Comparison of ENCODE assay signal across 9 cellular contexts in genomic region chr6:138402833-138403187, GRCh38. TPM values are rescaled to one million over a fixed set of nuclear protein-coding genes. Genes with fewer than 3 reads are reported as not detected.
DNase-seq lines count a peak whose midpoint lies in the region; ATAC-seq and TF ChIP-seq lines count a peak whose summit lies in the region.
"Had no signal": no experiment of that assay in that cellular context is flagged by ENCODE, and none has a peak within 500 bp of the region (broad histone marks: within the 10 kb centered on the region; RNA-seq: fewer than 3 reads in every experiment).

No MANE protein-coding gene starts in this region.

- H3K36me3 ChIP-seq in mesenchymal stem cell (ENCODE audit: control insufficient read depth in 1 of 2, insufficient read depth in 2 of 2, low read depth in 1 of 2, low read length in 2 of 2), result peaks cover 10 to 22% of the 10 kb centered on the region in 2 experiments
- H3K36me3 ChIP-seq in tibial artery, result peaks cover 17 to 21% (median 20%) of the 10 kb centered on the region in 3 donors
- H3K36me3 ChIP-seq in SK-N-SH (replicated peaks in 1 of 2; ENCODE audit: control insufficient read depth in 1 of 2, insufficient read depth in 2 of 2, low read length in 1 of 2), result peaks cover 0 to 8% of the 10 kb centered on the region in 2 experiments

- H3K23ac ChIP-seq in mesenchymal stem cell (ENCODE audit: low read length in 2 of 2), result no peak overlapping the region

- peaks cover 22% of the 10 kb centered on the region for H3K4me1 Mint-ChIP-seq in activated T-cell treated with anti-CD3 and anti-CD28 coated beads, Interleukin-2, amount 50 U/mL, for 72 hours (ENCODE audit: low read depth)
- H3K4me1 Mint-ChIP-seq in activated CD8-positive, alpha-beta T cell treated with anti-CD3 and anti-CD28 coated beads, Interleukin-2, amount 10 ng/mL, durations not matched to agents 7 days and 5 days (ENCODE audit: low read depth), result peaks cover 21% of the 10 kb centered on the region

- intact Hi-C loops in tibial artery (cut with DNase I; ENCODE audit: low total_unique reads), result loop anchor here (10.0 kb wide), 1 partner anchor 288 kb away; no protein-coding TSS in a partner anchor

- H3K4me3 ChIP-seq in mesenchymal stem cell (ENCODE audit: insufficient read depth in 1 of 2, low read depth in 1 of 2, low read length in 2 of 2), result peak overlapping the region in 1 of 2 experiments; percentile 92
- peak overlapping the region; percentile 75 to 86 for H3K4me3 ChIP-seq in tibial artery
- H3K4me3 ChIP-seq in SK-N-SH (ENCODE audit: low read depth in 2 of 2, low read length in 1 of 2), result no peak overlapping the region; a peak in 1 of 4 replicates

- no peak overlapping the region for H2BK12ac ChIP-seq in mesenchymal stem cell (ENCODE audit: low read length in 2 of 2)

- peak overlapping the region; percentile 90 for H3K9ac ChIP-seq in mesenchymal stem cell (ENCODE audit: low read length)
- H3K9ac ChIP-seq in SK-N-SH, result no peak overlapping the region

- H2BK5ac ChIP-seq in mesenchymal stem cell (ENCODE audit: low read depth, low read length, poor library complexity, severe bottlenecking), result no peak overlapping the region

- H3K4me1 ChIP-seq in mesenchymal stem cell (ENCODE audit: control insufficient read depth, insufficient read depth, low read depth, low read length) (peaks cover 5% of the 10 kb centered on the region), tibial artery (peaks cover 0 to 15% (median 9%) of the 10 kb centered on the region in 4 donors), SK-N-SH (ENCODE audit: control insufficient read depth in 1 of 2, insufficient read depth in 2 of 2, low read depth in 1 of 2, low read length in 1 of 2) (peaks cover 0 to 8% of the 10 kb centered on the region in 2 experiments; a peak in 1 of 4 replicates)

- H3K18ac ChIP-seq in mesenchymal stem cell (ENCODE audit: low read depth in 1 of 2, low read length in 2 of 2), result no peak overlapping the region

- H3K4me2 ChIP-seq in mesenchymal stem cell (ENCODE audit: low read length, poor library complexity, severe bottlenecking) (peak overlapping the region; percentile 89), SK-N-SH (no peak overlapping the region)

- no peaks in the 10 kb centered on the region for H3K27me3 Mint-ChIP-seq in activated T-cell treated with anti-CD3 and anti-CD28 coated beads, Interleukin-2, amount 50 U/mL, for 72 hours (ENCODE audit: low read depth)
- H3K27me3 Mint-ChIP-seq in activated CD8-positive, alpha-beta T cell treated with anti-CD3 and anti-CD28 coated beads, Interleukin-2, amount 10 ng/mL, durations not matched to agents 7 days and 5 days (ENCODE audit: low read depth), result peaks cover 8% of the 10 kb centered on the region

- H3K27ac ChIP-seq in mesenchymal stem cell (ENCODE audit: low read length, poor library complexity, severe bottlenecking), result no peak overlapping the region
- peak overlapping the region; percentile 91 to 97 for H3K27ac ChIP-seq in tibial artery
- H3K27ac ChIP-seq in SK-N-SH (ENCODE audit: low read depth in 2 of 2, low read length in 1 of 2), result no peak overlapping the region

- peak overlapping the region; percentile 81 to 89 for H3K4me3 Mint-ChIP-seq in activated T-cell treated with anti-CD3 and anti-CD28 coated beads, Interleukin-2, amount 50 U/mL, for 72 hours
- peak overlapping the region; percentile 76 for H3K4me3 Mint-ChIP-seq in activated CD8-positive, alpha-beta T cell treated with anti-CD3 and anti-CD28 coated beads, Interleukin-2, amount 10 ng/mL, durations not matched to agents 7 days and 5 days

- no peaks in the 10 kb centered on the region for H4K20me1 ChIP-seq in SK-N-SH (ENCODE audit: insufficient read depth)

- H3K79me1 ChIP-seq in mesenchymal stem cell (replicated peaks; ENCODE audit: low read length, poor library complexity, severe bottlenecking), result peaks cover 25% of the 10 kb centered on the region

- peaks cover 2 to 3% of the 10 kb centered on the region in 2 donors for H3K36me3 Mint-ChIP-seq in activated T-cell treated with anti-CD3 and anti-CD28 coated beads, Interleukin-2, amount 50 U/mL, for 72 hours (ENCODE audit: insufficient read depth in 2 of 2)
- peaks cover 22% of the 10 kb centered on the region for H3K36me3 Mint-ChIP-seq in activated CD8-positive, alpha-beta T cell treated with anti-CD3 and anti-CD28 coated beads, Interleukin-2, amount 10 ng/mL, durations not matched to agents 7 days and 5 days (ENCODE audit: low read depth)

- H2AFZ ChIP-seq in mesenchymal stem cell (ENCODE audit: low read depth, low read length) (no peak overlapping the region), SK-N-SH (ENCODE audit: low read depth) (no peak overlapping the region)

- H3K14ac ChIP-seq in mesenchymal stem cell (ENCODE audit: low read length in 2 of 2), result no peak overlapping the region

- H2AK5ac ChIP-seq in mesenchymal stem cell (ENCODE audit: low read length, severe bottlenecking), result no peak overlapping the region

- H3K9me3 ChIP-seq in mesenchymal stem cell (ENCODE audit: control insufficient read depth, low read length) (no peaks in the 10 kb centered on the region), tibial artery (no peaks in the 10 kb centered on the region), SK-N-SH (no peaks in the 10 kb centered on the region)

- H2BK15ac ChIP-seq in mesenchymal stem cell (ENCODE audit: low read depth, poor library complexity, severe bottlenecking), result no peak overlapping the region

- peaks cover 5% of the 10 kb centered on the region for H3F3A ChIP-seq in SK-N-SH (replicated peaks; ENCODE audit: insufficient read depth)

- no peak overlapping the region for H4K8ac ChIP-seq in mesenchymal stem cell (ENCODE audit: low read length)

- no peak for TF ChIP-seq RAD21 in SK-N-SH (IDR thresholded peaks at IDR 0.05; ENCODE audit: low read length)

- H3K9me3 Mint-ChIP-seq in activated T-cell treated with anti-CD3 and anti-CD28 coated beads, Interleukin-2, amount 50 U/mL, for 72 hours, result no peaks in the 10 kb centered on the region
- H3K9me3 Mint-ChIP-seq in activated CD8-positive, alpha-beta T cell treated with anti-CD3 and anti-CD28 coated beads, Interleukin-2, amount 10 ng/mL, durations not matched to agents 7 days and 5 days (ENCODE audit: insufficient read depth), result no peaks in the 10 kb centered on the region

- H3K79me2 ChIP-seq in SK-N-SH (ENCODE audit: insufficient read depth), result no peaks in the 10 kb centered on the region

- POLR2A ChIA-PET in activated CD8-positive, alpha-beta T cell treated with anti-CD3 and anti-CD28 coated beads, Interleukin-2, amount 10 ng/mL, durations not matched to agents 7 days and 5 days (lab: Charles Lee), result interaction anchor here (0.9 kb wide), 1 partner anchor 12 kb away, joined by 4 read pairs; no protein-coding TSS in a partner anchor
- POLR2A ChIA-PET in SK-N-SH (lab: Yijun Ruan, JAX), result no interaction called here

- no peaks in the 10 kb centered on the region for H3K27me3 ChIP-seq in mesenchymal stem cell (ENCODE audit: control insufficient read depth in 1 of 2, insufficient read depth in 1 of 2, low read length in 2 of 2)
- no peaks in the 10 kb centered on the region for H3K27me3 ChIP-seq in tibial artery
- H3K27me3 ChIP-seq in SK-N-SH (ENCODE audit: insufficient read depth), result no peaks in the 10 kb centered on the region

- no peak overlapping the region for H2BK120ac ChIP-seq in mesenchymal stem cell (ENCODE audit: low read depth, low read length)

- ATAC-seq in activated T-cell treated with anti-CD3 and anti-CD28 coated beads, Interleukin-2, amount 50 U/mL, for 72 hours (replicated peaks in 1 of 2), result no peak
- no peak for ATAC-seq in activated CD8-positive, alpha-beta T cell treated with anti-CD3 and anti-CD28 coated beads, Interleukin-2, amount 10 ng/mL, durations not matched to agents 7 days and 5 days

- no peak for TF ChIP-seq CTCF in tibial artery (IDR thresholded peaks at IDR 0.05)
- no peak for TF ChIP-seq CTCF in SK-N-SH (IDR thresholded peaks at IDR 0.05)

- H3K4ac ChIP-seq in mesenchymal stem cell (ENCODE audit: low read depth in 1 of 2, low read length in 2 of 2), result peak overlapping the region in 1 of 2 experiments; percentile 88

- no peak overlapping the region for H4K91ac ChIP-seq in mesenchymal stem cell (ENCODE audit: low read length)

- TF ChIP-seq EP300 in SK-N-SH (IDR thresholded peaks at IDR 0.05; ENCODE audit: borderline replicate concordance in 1 of 2, low read depth in 1 of 2, low read length in 1 of 2), result no peak

- no peak overlapping the region for H3K27ac Mint-ChIP-seq in activated T-cell treated with anti-CD3 and anti-CD28 coated beads, Interleukin-2, amount 50 U/mL, for 72 hours
- H3K27ac Mint-ChIP-seq in activated CD8-positive, alpha-beta T cell treated with anti-CD3 and anti-CD28 coated beads, Interleukin-2, amount 10 ng/mL, durations not matched to agents 7 days and 5 days, result no peak overlapping the region

- DNase-seq in activated T-cell treated with anti-CD3 and anti-CD28 coated beads, Interleukin-2, amount 50 U/mL, for 72 hours, result no peak
- no peak for DNase-seq in activated T-cell treated with anti-CD3 and anti-CD28 coated beads, Interleukin-2, amount 50 U/mL, for 1 hour
- no peak for DNase-seq in activated CD8-positive, alpha-beta T cell treated with anti-CD3 and anti-CD28 coated beads, Interleukin-2, amount 10 ng/mL, durations not matched to agents 7 days and 5 days
- DNase-seq in mesenchymal stem cell (no peak), tibial artery (no peak), NK-92 (lab: John Stamatoyannopoulos, UW; ENCODE audit: unreplicated experiment) (no peak), SK-N-SH (no peak), LoVo (ENCODE audit: low spot score) (no peak)
- DNase-seq: cerebellar nuclear complex had no signal

- 99% methylated on average over 8 of the region's 8 CpGs for WGBS in mesenchymal stem cell
- WGBS in SK-N-SH (ENCODE audit: low lambda C conversion rate), result 88% methylated on average over 8 of the region's 8 CpGs

- CTCF ChIA-PET in activated CD8-positive, alpha-beta T cell treated with anti-CD3 and anti-CD28 coated beads, Interleukin-2, amount 10 ng/mL, durations not matched to agents 7 days and 5 days (lab: Charles Lee), result interaction anchor here (0.6 to 3.0 kb wide), 9 partner anchors 24 to 238 kb away, joined by 3 to 11 read pairs (median 4); no protein-coding TSS in a partner anchor
- CTCF ChIA-PET in SK-N-SH (lab: Yijun Ruan, JAX), result interaction anchor here (0.5 to 2.2 kb wide), 6 partner anchors 8 to 287 kb away, joined by 3 to 14 read pairs (median 6); no protein-coding TSS in a partner anchor

- H3K9me2 ChIP-seq in SK-N-SH, result no peaks in the 10 kb centered on the region

RNA-seq across cellular contexts. Expression of gene HEBP2, which starts 1.2 kb away (rescaled TPM):
- total RNA-seq in activated T-cell treated with anti-CD3 and anti-CD28 coated beads, Interleukin-2, amount 50 U/mL, for 72 hours, result 10 to 100 TPM; 36.5 to 41.1 TPM
- total RNA-seq in activated CD8-positive, alpha-beta T cell treated with anti-CD3 and anti-CD28 coated beads, Interleukin-2, amount 10 ng/mL, durations not matched to agents 7 days and 5 days, result 10 to 100 TPM; 40.8 to 43.5 TPM
- polyA plus RNA-seq in mesenchymal stem cell (2013, experiment 1 of 2), result 128 TPM
- polyA plus RNA-seq in mesenchymal stem cell (2013, experiment 2 of 2), result 140 TPM
- polyA plus RNA-seq in SK-N-SH (2012; rRNA removed), result 4.8 and 7.6 TPM in 2 replicates
- 5.1 and 5.7 TPM in 2 replicates for polyA plus RNA-seq in SK-N-SH (2012; cell fraction: cytosol; rRNA removed)
- polyA plus RNA-seq in SK-N-SH (2012; cell fraction: nucleus; rRNA removed), result 3.9 and 6.0 TPM in 2 replicates

RNA-seq across cellular contexts. Expression of gene SMIM28, which starts 25.1 kb away (rescaled TPM):
- total RNA-seq in activated T-cell treated with anti-CD3 and anti-CD28 coated beads, Interleukin-2, amount 50 U/mL, for 72 hours, result not detected
- not detected for total RNA-seq in activated CD8-positive, alpha-beta T cell treated with anti-CD3 and anti-CD28 coated beads, Interleukin-2, amount 10 ng/mL, durations not matched to agents 7 days and 5 days
- polyA plus RNA-seq in mesenchymal stem cell (2013, experiment 1 of 2), result not detected
- polyA plus RNA-seq in mesenchymal stem cell (2013, experiment 2 of 2), result not detected
- polyA plus RNA-seq in SK-N-SH (2012; rRNA removed), result not detected in 2 replicates
- not detected in 2 replicates for polyA plus RNA-seq in SK-N-SH (2012; cell fraction: cytosol; rRNA removed)
- not detected in 2 replicates for polyA plus RNA-seq in SK-N-SH (2012; cell fraction: nucleus; rRNA removed)

Comparison
In these comparisons a context has a peak if more than half of its experiments do, and no peak if none do; other contexts are left out.
1. H3K27ac ChIP-seq: peak in tibial artery (2 of 2); none in mesenchymal stem cell (single experiment) and SK-N-SH (0 of 2).
2. H3K4me3 ChIP-seq: peak in tibial artery (2 of 2); none in SK-N-SH (0 of 2).